In the genomic region with DNA sequence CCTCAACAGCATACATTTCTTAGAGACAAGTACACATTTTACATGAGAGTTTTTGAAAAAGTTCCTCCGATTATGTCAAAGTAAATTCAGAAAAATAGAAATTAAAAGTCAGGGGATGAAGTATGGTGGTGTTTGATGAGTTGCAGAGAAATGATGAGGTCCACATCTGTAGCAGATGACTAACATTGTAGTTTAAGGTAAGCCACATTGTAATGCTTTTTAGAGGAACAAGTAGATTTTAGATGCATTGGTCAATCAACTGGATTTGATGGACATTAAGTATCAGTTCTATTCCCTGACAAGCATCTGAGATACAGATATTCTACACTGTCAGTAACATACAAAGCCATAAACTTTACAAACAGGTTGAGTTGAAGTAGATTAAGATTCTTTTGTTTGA, we compare ENCODE assay signal across 33 cellular contexts.
DNase-seq lines count a peak whose midpoint lies in the region; ATAC-seq, FAIRE-seq and TF ChIP-seq lines count a peak whose summit lies in the region.
"Had no signal": no experiment of that assay in that cellular context is flagged by ENCODE, and none has a peak within 500 bp of the region (broad histone marks: within the 10 kb centered on the region; RNA-seq: fewer than 3 reads in every experiment).

No MANE protein-coding gene starts in this region.

- H3K27me3 ChIP-seq in GM23338 (ENCODE audit: insufficient read depth) (no peaks in the 10 kb centered on the region), H1 (replicated peaks in 1 of 4; ENCODE audit: control insufficient read depth in 3 of 4, extremely low read depth in 1 of 4, insufficient read depth in 3 of 4, low read length in 3 of 4) (no peaks in the 10 kb centered on the region), esophagus squamous epithelium (no peaks in the 10 kb centered on the region)
- H3K27me3 ChIP-seq: BE2C; BLaER1; BLaER1 treated with 17β-estradiol and CSF1 and Interleukin-3, amounts not matched to agents 10 nM and 100 nM had no signal

- H3K9me3 ChIP-seq in H1 (ENCODE audit: insufficient read depth in 2 of 2, low read depth in 1 of 2, low read length in 1 of 2) (peaks cover 3 to 11% of the 10 kb centered on the region in 2 experiments; a peak in 2 of 4 replicates), esophagus squamous epithelium (no peaks in the 10 kb centered on the region)
- H3K9me3 ChIP-seq: A549; BE2C; BLaER1; BLaER1 treated with 17β-estradiol and CSF1 and Interleukin-3, amounts not matched to agents 10 nM and 100 nM; Caco-2 had no signal

- POLR2A ChIA-PET in WTC11 (lab: Charles Lee): no interaction called here
- POLR2A ChIA-PET in H1 (lab: Charles Lee; ENCODE audit: partially characterized antibody): interaction anchor here (1.0 to 2.4 kb wide), 3 partner anchors 11 to 16 kb away, joined by 3 to 8 read pairs (median 3); no protein-coding TSS in a partner anchor

- no peak overlapping the region for H3K4me2 ChIP-seq in GM23338
- no peak overlapping the region for H3K4me2 ChIP-seq in H1 (ENCODE audit: insufficient read depth in 1 of 2, low read depth in 2 of 2, low read length in 2 of 2)
- H3K4me2 ChIP-seq: A549; BLaER1; BLaER1 treated with 17β-estradiol and CSF1 and Interleukin-3, amounts not matched to agents 10 nM and 100 nM had no signal

- no peak for ATAC-seq in GM23338
- ATAC-seq in WTC11: no peak
- no peak for ATAC-seq in GM18870 (IDR thresholded peaks at IDR 0.05; ENCODE audit: unreplicated experiment)
- ATAC-seq: A549; CD8-positive, alpha-beta T cell had no signal

- H2BK5ac ChIP-seq in H1 (ENCODE audit: low read depth, low read length): no peak overlapping the region

- no peak overlapping the region for H3K4ac ChIP-seq in H1 (replicated peaks; ENCODE audit: insufficient read length, low read depth, low read length)

- no peak for TF ChIP-seq RAD21 in H1 (IDR thresholded peaks at IDR 0.05 in 1 of 2, conservative IDR thresholded peaks at IDR 0.05 in 1 of 2; ENCODE audit: low read depth in 2 of 2, low read length in 2 of 2)

- H3K4me1 Mint-ChIP-seq in GM23338: peaks cover 40% of the 10 kb centered on the region
- H3K4me1 Mint-ChIP-seq in WTC11: peaks cover 51% of the 10 kb centered on the region
- H3K4me1 Mint-ChIP-seq: B cell; CD14-positive monocyte; CD4-positive, alpha-beta memory T cell; CD4-positive, CD25-positive, alpha-beta regulatory T cell; CD8-positive, alpha-beta memory T cell had no signal

- H3K27ac Mint-ChIP-seq in GM23338: 0 out of 2 replicates have a peak overlapping the region, but pooled peaks have one; percentile 1
- peak overlapping the region; percentile 59 for H3K27ac Mint-ChIP-seq in WTC11
- H3K27ac Mint-ChIP-seq: B cell; CD14-positive monocyte; CD4-positive, alpha-beta memory T cell; CD4-positive, alpha-beta T cell; CD4-positive, CD25-positive, alpha-beta regulatory T cell; CD8-positive, alpha-beta memory T cell; CD8-positive, alpha-beta T cell had no signal

- H3K9ac ChIP-seq in H1 (replicated peaks in 1 of 4; ENCODE audit: extremely low read depth in 1 of 4, low read depth in 3 of 4, low read length in 3 of 4): no peak overlapping the region
- H3K9ac ChIP-seq: BLaER1; BLaER1 treated with 17β-estradiol and CSF1 and Interleukin-3, amounts not matched to agents 10 nM and 100 nM had no signal

- H4K91ac ChIP-seq in H1 (replicated peaks; ENCODE audit: insufficient read length, low read length): no peak overlapping the region

- TF ChIP-seq EP300 in H1 (IDR thresholded peaks at IDR 0.05; ENCODE audit: borderline replicate concordance in 1 of 2, low read depth in 2 of 2, low read length in 2 of 2): no peak

- peaks cover 16% of the 10 kb centered on the region; the same call in 1 of the 2 replicates for H3K36me3 ChIP-seq in GM23338 (ENCODE audit: insufficient read depth)
- peaks cover 0 to 74% (median 25%) of the 10 kb centered on the region in 4 experiments; a peak in 6 of 8 replicates for H3K36me3 ChIP-seq in H1 (ENCODE audit: control insufficient read depth in 2 of 4, insufficient read depth in 4 of 4, low read length in 3 of 4)
- no peaks in the 10 kb centered on the region for H3K36me3 ChIP-seq in esophagus squamous epithelium
- H3K36me3 ChIP-seq: BE2C; BLaER1; BLaER1 treated with 17β-estradiol and CSF1 and Interleukin-3, amounts not matched to agents 10 nM and 100 nM had no signal

- no peak overlapping the region for H2AK5ac ChIP-seq in H1 (ENCODE audit: low read depth, low read length)

- H2BK20ac ChIP-seq in H1 (ENCODE audit: low read length): no peak overlapping the region

- no peak overlapping the region for H3K18ac ChIP-seq in H1 (ENCODE audit: extremely low read depth, low read length)

- H3K14ac ChIP-seq in H1 (ENCODE audit: insufficient read length): no peak overlapping the region

- intact Hi-C loops in esophagus squamous epithelium (cut with DNase I): no loop called here

- no peak for TF ChIP-seq CTCF in GM23338 (conservative IDR thresholded peaks at IDR 0.05; ENCODE audit: low read depth in 2 of 2)
- TF ChIP-seq CTCF in WTC11 (IDR thresholded peaks at IDR 0.05): no peak
- no peak for TF ChIP-seq CTCF in H1 (IDR thresholded peaks at IDR 0.05; ENCODE audit: control extremely low read depth in 1 of 3, insufficient read depth in 1 of 3, low read depth in 1 of 3, low read length in 3 of 3)
- no peak for TF ChIP-seq CTCF in esophagus squamous epithelium (IDR thresholded peaks at IDR 0.05)

- H3F3A ChIP-seq in GM23338 (replicated peaks; ENCODE audit: low read depth): peaks cover 8% of the 10 kb centered on the region; the same call in 1 of the 2 replicates

- H3K23ac ChIP-seq in H1 (ENCODE audit: insufficient read length): no peak overlapping the region

- peaks cover 96% of the 10 kb centered on the region for H3K36me3 Mint-ChIP-seq in GM23338 (ENCODE audit: low read depth)
- H3K36me3 Mint-ChIP-seq in WTC11: peaks cover 90% of the 10 kb centered on the region
- H3K36me3 Mint-ChIP-seq: CD14-positive monocyte; CD4-positive, alpha-beta memory T cell; CD4-positive, CD25-positive, alpha-beta regulatory T cell; CD8-positive, alpha-beta memory T cell; CD8-positive, alpha-beta T cell had no signal

- H3K23me2 ChIP-seq in H1 (ENCODE audit: low read depth, low read length): no peaks in the 10 kb centered on the region

- H3K79me1 ChIP-seq in H1 (ENCODE audit: low read depth, low read length): no peaks in the 10 kb centered on the region

- H3K4me3 Mint-ChIP-seq in GM23338 (no peak overlapping the region), WTC11 (no peak overlapping the region)
- H3K4me3 Mint-ChIP-seq: B cell; CD14-positive monocyte; CD4-positive, alpha-beta memory T cell; CD4-positive, alpha-beta T cell; CD4-positive, CD25-positive, alpha-beta regulatory T cell; CD8-positive, alpha-beta memory T cell; CD8-positive, alpha-beta T cell had no signal

- WGBS in H1 (ENCODE audit: extremely low coverage in 1 of 2, insufficient coverage in 1 of 2, insufficient read length in 1 of 2, insufficient replicate concordance in 2 of 2, low coverage in 1 of 2, low lambda C conversion rate in 2 of 2, missing lambda C conversion rate in 1 of 2), 2 experiments: 80% methylated on average over 1 of the region's 1 CpG; no CpG with 5 or more reads in 1 of the 2 experiments
- WGBS in esophagus squamous epithelium, 2 donors: 74 to 86% methylated on average over 1 of the region's 1 CpG

- no peaks in the 10 kb centered on the region for H3K9me2 ChIP-seq in GM23338 (ENCODE audit: insufficient read depth)

- no peak overlapping the region for H2BK120ac ChIP-seq in H1 (replicated peaks; ENCODE audit: low read depth, low read length)

- H2BK15ac ChIP-seq in H1 (ENCODE audit: low read length): no peak overlapping the region

- peaks cover 17% of the 10 kb centered on the region for H3K4me1 ChIP-seq in GM23338 (ENCODE audit: insufficient read depth)
- H3K4me1 ChIP-seq in H1 (replicated peaks in 1 of 4; ENCODE audit: control insufficient read depth in 3 of 4, insufficient read depth in 4 of 4, low read length in 3 of 4): peaks cover 0 to 8% (median 3%) of the 10 kb centered on the region in 4 experiments; a peak in 5 of 7 replicates
- no peaks in the 10 kb centered on the region for H3K4me1 ChIP-seq in esophagus squamous epithelium
- H3K4me1 ChIP-seq: A549; BE2C; BLaER1; BLaER1 treated with 17β-estradiol and CSF1 and Interleukin-3, amounts not matched to agents 10 nM and 100 nM; Caco-2 had no signal

- H3K27ac ChIP-seq in GM23338 (ENCODE audit: low read depth) (no peak overlapping the region), H1 (ENCODE audit: low read depth, low read length) (no peak overlapping the region), esophagus squamous epithelium (no peak overlapping the region)
- H3K27ac ChIP-seq: 22Rv1; A549; BLaER1; BLaER1 treated with 17β-estradiol and CSF1 and Interleukin-3, amounts not matched to agents 10 nM and 100 nM; C4-2B had no signal

- TF ChIP-seq POLR2A in H1 (IDR thresholded peaks at IDR 0.05; ENCODE audit: control extremely low read depth in 1 of 2, low read depth in 2 of 2, low read length in 2 of 2) (peak; percentile 3 to 34), esophagus squamous epithelium (IDR thresholded peaks at IDR 0.05) (no peak)

- H4K8ac ChIP-seq in H1 (ENCODE audit: extremely low read depth, insufficient read depth, low read length): no peak overlapping the region

- H4K20me1 ChIP-seq in GM23338 (replicated peaks; ENCODE audit: insufficient read depth): peaks cover 4% of the 10 kb centered on the region; the same call in 1 of the 2 replicates
- H4K20me1 ChIP-seq in H1 (replicated peaks in 1 of 2; ENCODE audit: control insufficient read depth in 1 of 2, insufficient read depth in 2 of 2, low read length in 2 of 2): no peaks in the 10 kb centered on the region
- H4K20me1 ChIP-seq: BLaER1; BLaER1 treated with 17β-estradiol and CSF1 and Interleukin-3, amounts not matched to agents 10 nM and 100 nM had no signal

- H4K5ac ChIP-seq in H1 (ENCODE audit: insufficient read length, low read depth, low read length): no peak overlapping the region

- no peak for FAIRE-seq in H1 (lab: Jason Lieb, UNC)
- FAIRE-seq: A204.1, A549, D721Med had no signal

- H3K56ac ChIP-seq in H1 (replicated peaks; ENCODE audit: insufficient read length, low read depth, low read length): no peak overlapping the region

- H3K9me3 Mint-ChIP-seq in GM23338: peaks cover 59% of the 10 kb centered on the region
- H3K9me3 Mint-ChIP-seq in WTC11: peaks cover 46% of the 10 kb centered on the region
- H3K9me3 Mint-ChIP-seq: CD8-positive, alpha-beta T cell had no signal

- DNase-seq in GM23338 (ENCODE audit: low spot score) (no peak), WTC11 (ENCODE audit: low spot score) (no peak), H1 (ENCODE audit: low read depth in 1 of 2, low spot score in 2 of 2) (no peak), esophagus squamous epithelium (lab: John Stamatoyannopoulos, UW) (no peak), UCSD-AML1 (lab: John Stamatoyannopoulos, UW; ENCODE audit: unreplicated experiment) (no peak)
- DNase-seq: 8988T; ACHN; AML-193; BE2C; C1 segment of cervical spinal cord; Caco-2; Calu3; CD4-positive, alpha-beta memory T cell; CD4-positive, alpha-beta T cell; CD4-positive, CD25-positive, alpha-beta regulatory T cell; CD8-positive, alpha-beta memory T cell; CD8-positive, alpha-beta T cell; COR-L47; DMS153; DMS53; DMS79; DND-41; EL had no signal

- H3K27me3 Mint-ChIP-seq in GM23338 (ENCODE audit: insufficient read depth, low read depth, poor library complexity) (peaks cover 58% of the 10 kb centered on the region), WTC11 (ENCODE audit: low read depth) (peaks cover 4% of the 10 kb centered on the region)
- H3K27me3 Mint-ChIP-seq: B cell; CD4-positive, alpha-beta T cell; CD4-positive, CD25-positive, alpha-beta regulatory T cell; CD8-positive, alpha-beta memory T cell had no signal

- H3K4me3 ChIP-seq in GM23338 (no peak overlapping the region), H1 (ENCODE audit: extremely low read depth in 1 of 4, insufficient read depth in 2 of 4, low read depth in 3 of 4, low read length in 4 of 4) (no peak overlapping the region), esophagus squamous epithelium (no peak overlapping the region)
- H3K4me3 ChIP-seq: A549; BLaER1; BLaER1 treated with 17β-estradiol and CSF1 and Interleukin-3, amounts not matched to agents 10 nM and 100 nM had no signal

- H3K79me2 ChIP-seq in GM23338 (replicated peaks; ENCODE audit: insufficient read depth) (peaks cover 20% of the 10 kb centered on the region), H1 (ENCODE audit: control insufficient read depth in 1 of 2, insufficient read depth in 2 of 2, low read length in 2 of 2) (peaks cover 0 to 13% of the 10 kb centered on the region in 2 experiments; a peak in 2 of 4 replicates)

- CTCF ChIA-PET in WTC11 (lab: Charles Lee) (no interaction called here), H1 (lab: Charles Lee; ENCODE audit: partially characterized antibody) (no interaction called here)

- H2AFZ ChIP-seq in GM23338: no peak overlapping the region
- H2AFZ ChIP-seq in H1 (ENCODE audit: low read length): no peak overlapping the region

- H2BK12ac ChIP-seq in H1 (ENCODE audit: low read depth, low read length): no peak overlapping the region

Comparison
In these comparisons a context has a peak if more than half of its experiments do, and no peak if none do; other contexts are left out.
1. POLR2A ChIP-seq: peak in H1 (2 of 2); none in esophagus squamous epithelium (0 of 4).